13 cellular contexts compared by ENCODE assay signal in the genomic region with DNA sequence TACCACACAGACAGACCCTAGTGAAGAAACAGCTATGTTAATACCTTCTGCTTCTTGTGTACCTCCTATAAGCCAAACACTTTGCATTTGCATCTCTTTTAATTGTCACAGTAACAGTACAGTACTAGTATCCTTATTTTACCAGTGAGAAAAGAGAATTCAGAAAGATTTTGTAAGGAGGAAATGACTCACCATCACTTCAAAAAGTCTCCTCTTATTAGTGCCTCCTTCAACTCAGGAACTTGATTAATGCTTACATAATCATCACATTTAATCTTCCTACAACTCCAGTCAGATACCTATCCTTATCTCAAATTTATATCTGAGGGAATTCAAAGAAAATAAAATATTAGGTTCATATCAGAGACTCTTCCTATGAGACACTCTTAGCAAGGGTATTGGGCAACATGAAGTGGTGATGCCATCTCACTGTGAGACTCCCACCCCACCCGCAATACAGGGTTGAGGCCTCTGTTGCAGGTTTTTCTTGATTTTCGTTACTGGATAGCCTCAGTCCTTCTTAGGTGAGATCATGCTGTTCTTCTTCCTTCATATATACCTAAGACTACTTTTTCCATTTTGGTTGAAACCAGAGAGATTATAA. TPM values are rescaled to one million over a fixed set of nuclear protein-coding genes. Genes with fewer than 3 reads are reported as not detected.
DNase-seq lines count a peak whose midpoint lies in the region; ATAC-seq and TF ChIP-seq lines count a peak whose summit lies in the region.
"Had no signal": no experiment of that assay in that cellular context is flagged by ENCODE, and none has a peak within 500 bp of the region (broad histone marks: within the 10 kb centered on the region; RNA-seq: fewer than 3 reads in every experiment).

No MANE protein-coding gene starts in this region.

- no peak overlapping the region for H2AFZ ChIP-seq in Loucy (ENCODE audit: low read length)

- no peaks in the 10 kb centered on the region for H4K20me1 ChIP-seq in Loucy (ENCODE audit: insufficient read depth, low read length, poor library complexity, severe bottlenecking)

- no peak overlapping the region for H3K4me3 ChIP-seq in Loucy (ENCODE audit: low read length, poor library complexity, severe bottlenecking)
- no peak overlapping the region for H3K4me3 ChIP-seq in adipocyte (ENCODE audit: low read length)
- H3K4me3 ChIP-seq in sigmoid colon = no peak overlapping the region
- H3K4me3 ChIP-seq: HAP-1, upper lobe of left lung had no signal

- H3K79me2 ChIP-seq in Loucy (ENCODE audit: insufficient read depth, low read length) = no peaks in the 10 kb centered on the region

- no peak for TF ChIP-seq EP300 in sigmoid colon (IDR thresholded peaks at IDR 0.05)

- intact Hi-C loops in sigmoid colon (cut with DNase I) = no loop called here

- H3K27me3 ChIP-seq in Loucy (ENCODE audit: insufficient read depth, low read length, poor library complexity, severe bottlenecking) (no peaks in the 10 kb centered on the region), adipocyte (replicated peaks; ENCODE audit: control insufficient read depth, insufficient read depth, low read length) (no peaks in the 10 kb centered on the region), sigmoid colon (no peaks in the 10 kb centered on the region)
- H3K27me3 ChIP-seq: upper lobe of left lung had no signal

- peak overlapping the region; percentile 16 for H3K4me2 ChIP-seq in Loucy (ENCODE audit: low read depth, low read length, poor library complexity, severe bottlenecking)

- H3K9me3 ChIP-seq in Loucy (ENCODE audit: insufficient read depth, low read depth, low read length) (no peaks in the 10 kb centered on the region), adipocyte (ENCODE audit: control insufficient read depth, low read length) (no peaks in the 10 kb centered on the region), sigmoid colon (no peaks in the 10 kb centered on the region)
- H3K9me3 ChIP-seq: HAP-1, upper lobe of left lung had no signal

- no peaks in the 10 kb centered on the region for H3F3A ChIP-seq in Loucy (ENCODE audit: low read depth)

- WGBS in sigmoid colon, 2 donors = 88 to 91% methylated on average over 2 of the region's 2 CpGs

- H3K27ac ChIP-seq in sigmoid colon = no peak overlapping the region
- H3K27ac ChIP-seq: upper lobe of left lung had no signal

- DNase-seq in activated CD4-positive, CD25-positive, alpha-beta regulatory T cell (lab: John Stamatoyannopoulos, UW) = no peak
- DNase-seq in adipocyte (ENCODE audit: low read depth) (peak; percentile 20), renal cortical epithelial cell (ENCODE audit: low read depth) (peak; percentile 57), sigmoid colon (no peak)
- DNase-seq: activated CD4-positive, alpha-beta T cell treated with anti-CD3 and anti-CD28 coated beads, Interleukin-2, amount 50 U/mL, for 1 hour; NCI-H526 treated with DMSO at 0.1 percent for 48 hours; stimulated activated CD4-positive, alpha-beta T cell treated with anti-CD3 and anti-CD28 coated beads, Interleukin-4, amount 100 ng/mL, for 4 hours; upper lobe of left lung had no signal

- TF ChIP-seq POLR2A in sigmoid colon (IDR thresholded peaks at IDR 0.05) = no peak

- H3K36me3 ChIP-seq in Loucy (ENCODE audit: insufficient read depth, low read length) (no peaks in the 10 kb centered on the region), adipocyte (ENCODE audit: control insufficient read depth, insufficient read depth, low read length, severe bottlenecking) (no peaks in the 10 kb centered on the region), sigmoid colon (no peaks in the 10 kb centered on the region)
- H3K36me3 ChIP-seq: HAP-1, upper lobe of left lung had no signal

- H3K9ac ChIP-seq in Loucy (ENCODE audit: low read depth, low read length, poor library complexity, severe bottlenecking) (no peak overlapping the region), adipocyte (ENCODE audit: low read length) (no peak overlapping the region)

- ATAC-seq in activated CD4-positive, CD25-positive, alpha-beta regulatory T cell treated with anti-CD3 and anti-CD28 coated beads, Interleukin-2, amount 50 U/mL, for 24 hours = peak; percentile 60 to 72
- ATAC-seq in HG03457 (IDR thresholded peaks at IDR 0.05; ENCODE audit: unreplicated experiment) (no peak), GM19035 (IDR thresholded peaks at IDR 0.05; ENCODE audit: unreplicated experiment) (no peak)

- no peaks in the 10 kb centered on the region for H3K9me2 ChIP-seq in Loucy (replicated peaks; ENCODE audit: low read depth, low read length)

- H3K4me1 ChIP-seq in Loucy (ENCODE audit: insufficient read depth, low read length, poor library complexity, severe bottlenecking) = peaks cover 36% of the 10 kb centered on the region
- H3K4me1 ChIP-seq in adipocyte (ENCODE audit: control insufficient read depth, insufficient read depth, low read length) = peaks cover 4% of the 10 kb centered on the region
- no peaks in the 10 kb centered on the region for H3K4me1 ChIP-seq in sigmoid colon

- TF ChIP-seq CTCF in Loucy (conservative IDR thresholded peaks at IDR 0.05; ENCODE audit: low read length) (no peak), sigmoid colon (IDR thresholded peaks at IDR 0.05) (no peak)

RNA-seq across cellular contexts. Expression of gene CTSC, which starts 26.1 kb away (rescaled TPM):
- 161 and 264 TPM in 2 replicates for total RNA-seq in renal cortical epithelial cell
- 10 to 100 TPM; 28.0 to 49.9 (median 45.0) TPM for total RNA-seq in sigmoid colon
- polyA plus RNA-seq in sigmoid colon = 100 to 1,000 TPM in 2 of 3 donors, 10 to 100 TPM in 1; 37.2 to 203 (median 118) TPM

Comparison
In these comparisons a context has a peak if more than half of its experiments do, and no peak if none do; other contexts are left out.
1. ATAC-seq: peak in activated CD4-positive, CD25-positive, alpha-beta regulatory T cell treated with anti-CD3 and anti-CD28 coated beads, Interleukin-2, amount 50 U/mL, for 24 hours (2 of 2); none in HG03457 (single experiment) and GM19035 (single experiment).
2. DNase-seq: peak in adipocyte (single experiment) and renal cortical epithelial cell (single experiment); none in activated CD4-positive, CD25-positive, alpha-beta regulatory T cell (0 of 4) and sigmoid colon (single experiment).